16 cellular contexts compared by ENCODE assay signal in the genomic region with DNA sequence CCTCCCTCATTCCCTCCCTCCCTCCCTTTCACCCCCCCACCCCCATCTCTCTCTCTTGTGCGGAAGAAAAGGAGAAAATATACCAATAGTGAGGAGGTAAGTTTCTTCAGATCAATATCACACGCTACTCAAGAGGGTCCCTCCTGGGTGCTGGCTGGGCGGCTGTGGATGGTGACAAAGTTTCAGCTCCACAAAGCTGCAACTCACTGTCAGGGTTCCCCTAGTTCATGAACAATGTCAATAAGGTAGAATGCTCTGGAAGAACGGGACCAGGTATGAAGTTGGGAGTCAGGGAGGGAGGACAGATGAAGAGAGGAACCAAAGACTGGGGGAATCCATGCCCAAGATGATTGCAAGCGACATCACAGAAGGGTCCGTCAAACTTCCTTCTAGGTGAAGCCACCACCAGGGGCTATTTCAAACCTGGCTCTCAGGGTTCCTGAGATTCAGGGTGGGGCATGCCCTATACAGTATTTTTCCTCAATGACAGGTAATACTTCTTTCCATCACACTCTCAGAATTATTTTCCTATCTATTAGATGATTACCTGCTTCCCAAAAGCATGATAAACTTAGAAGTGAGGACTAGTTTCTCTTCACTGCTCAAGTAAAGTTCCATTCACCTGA. TPM values are rescaled to one million over a fixed set of nuclear protein-coding genes. Genes with fewer than 3 reads are reported as not detected.
DNase-seq lines count a peak whose midpoint lies in the region; ATAC-seq and TF ChIP-seq lines count a peak whose summit lies in the region.
"Had no signal": no experiment of that assay in that cellular context is flagged by ENCODE, and none has a peak within 500 bp of the region (broad histone marks: within the 10 kb centered on the region; RNA-seq: fewer than 3 reads in every experiment).

No MANE protein-coding gene starts in this region.

- H3K4me1 ChIP-seq in effector memory CD4-positive, alpha-beta T cell (ENCODE audit: control insufficient read depth, insufficient read depth, low read length, poor library complexity, severe bottlenecking) = no peaks in the 10 kb centered on the region

- no peaks in the 10 kb centered on the region for H3K27me3 ChIP-seq in effector memory CD4-positive, alpha-beta T cell (replicated peaks; ENCODE audit: control insufficient read depth, insufficient read depth, low read length, poor library complexity, severe bottlenecking)

- H3K9me3 Mint-ChIP-seq in natural killer cell (no peaks in the 10 kb centered on the region), osteocyte (ENCODE audit: unreplicated experiment) (no peaks in the 10 kb centered on the region)
- H3K9me3 Mint-ChIP-seq in natural killer cell treated with Interleukin-12 subunit alpha and Interleukin-12 subunit beta and Interleukin-15 and Interleukin-18, amount 100 ng/mL, for 72 hours = no peaks in the 10 kb centered on the region
- peaks cover 0 to 2% of the 10 kb centered on the region in 2 donors for H3K9me3 Mint-ChIP-seq in effector memory CD8-positive, alpha-beta T cell
- H3K9me3 Mint-ChIP-seq in activated naive CD8-positive, alpha-beta T cell treated with anti-CD3 and anti-CD28 coated beads for 36 hours = no peaks in the 10 kb centered on the region
- H3K9me3 Mint-ChIP-seq: dendritic cell treated with granulocyte-macrophage colony-stimulating factor and Interleukin-4, amounts not matched to agents 40 ng/mL and 50 ng/mL, for 4 days had no signal

- ATAC-seq in natural killer cell = no peak
- no peak for ATAC-seq in natural killer cell treated with Interleukin-12 subunit alpha and Interleukin-12 subunit beta and Interleukin-15 and Interleukin-18, amount 100 ng/mL, for 72 hours
- no peak for ATAC-seq in effector memory CD8-positive, alpha-beta T cell (replicated peaks)

- H3K9me3 ChIP-seq in effector memory CD4-positive, alpha-beta T cell (ENCODE audit: control insufficient read depth, low read length) = no peaks in the 10 kb centered on the region

- DNase-seq in natural killer cell (no peak), fibroblast of mammary gland (ENCODE audit: low read depth) (no peak), osteocyte (ENCODE audit: extremely low spot score, unreplicated experiment) (no peak), NCI-H1930 (lab: John Stamatoyannopoulos, UW) (no peak)
- no peak for DNase-seq in natural killer cell treated with Interleukin-12 subunit alpha and Interleukin-12 subunit beta and Interleukin-15 and Interleukin-18, amount 100 ng/mL, for 72 hours (ENCODE audit: low spot score)
- DNase-seq in effector memory CD8-positive, alpha-beta T cell = no peak
- no peak for DNase-seq in effector memory CD4-positive, alpha-beta T cell
- DNase-seq in activated naive CD8-positive, alpha-beta T cell treated with anti-CD3 and anti-CD28 coated beads for 36 hours = no peak
- DNase-seq: activated CD4-positive, alpha-beta T cell treated with anti-CD3 and anti-CD28 coated beads for 4 hours; DMS79; HFFc6; NCI-H187 treated with DMSO at 0.1 percent for 48 hours; NK-92 treated with Interleukin-12 subunit alpha and Interleukin-12 subunit beta, amount 100 ng/mL, for 24 hours; stimulated activated naive CD4-positive, alpha-beta T cell treated with Interleukin-2 at 50 U/mL for 16 hours; SW 1271 had no signal

- TF ChIP-seq CTCF in natural killer cell (IDR thresholded peaks at IDR 0.05) = no peak
- TF ChIP-seq CTCF in fibroblast of mammary gland (conservative IDR thresholded peaks at IDR 0.05; ENCODE audit: control insufficient read depth, insufficient read depth, low read depth, low read length) = no peak
- TF ChIP-seq CTCF in osteocyte (IDR thresholded peaks at IDR 0.05) = no peak

- H3K36me3 Mint-ChIP-seq in natural killer cell (no peaks in the 10 kb centered on the region), osteocyte (ENCODE audit: unreplicated experiment) (peaks cover 8% of the 10 kb centered on the region)
- H3K36me3 Mint-ChIP-seq in natural killer cell treated with Interleukin-12 subunit alpha and Interleukin-12 subunit beta and Interleukin-15 and Interleukin-18, amount 100 ng/mL, for 72 hours = no peaks in the 10 kb centered on the region
- H3K36me3 Mint-ChIP-seq in effector memory CD8-positive, alpha-beta T cell (ENCODE audit: insufficient read depth) = no peaks in the 10 kb centered on the region
- no peaks in the 10 kb centered on the region for H3K36me3 Mint-ChIP-seq in activated naive CD8-positive, alpha-beta T cell treated with anti-CD3 and anti-CD28 coated beads for 36 hours

- peak overlapping the region; percentile 5 for H3K4me3 ChIP-seq in fibroblast of mammary gland (ENCODE audit: control insufficient read depth, low read depth, low read length)
- H3K4me3 ChIP-seq in effector memory CD4-positive, alpha-beta T cell (ENCODE audit: insufficient read depth, low read depth, low read length, poor library complexity, severe bottlenecking) = no peak overlapping the region

- H3K4me3 Mint-ChIP-seq in natural killer cell (peak overlapping the region; percentile 21), osteocyte (ENCODE audit: unreplicated experiment) (peak overlapping the region; percentile 95)
- no peak overlapping the region for H3K4me3 Mint-ChIP-seq in natural killer cell treated with Interleukin-12 subunit alpha and Interleukin-12 subunit beta and Interleukin-15 and Interleukin-18, amount 100 ng/mL, for 72 hours
- no peak overlapping the region for H3K4me3 Mint-ChIP-seq in effector memory CD8-positive, alpha-beta T cell
- H3K4me3 Mint-ChIP-seq in activated naive CD8-positive, alpha-beta T cell treated with anti-CD3 and anti-CD28 coated beads for 36 hours = no peak overlapping the region
- H3K4me3 Mint-ChIP-seq: dendritic cell treated with granulocyte-macrophage colony-stimulating factor and Interleukin-4, amounts not matched to agents 40 ng/mL and 50 ng/mL, for 4 days; HFFc6 had no signal

- H3K27ac Mint-ChIP-seq in natural killer cell = no peak overlapping the region
- no peak overlapping the region for H3K27ac Mint-ChIP-seq in natural killer cell treated with Interleukin-12 subunit alpha and Interleukin-12 subunit beta and Interleukin-15 and Interleukin-18, amount 100 ng/mL, for 72 hours
- H3K27ac Mint-ChIP-seq in osteocyte (ENCODE audit: unreplicated experiment) = peak overlapping the region; percentile 96
- no peak overlapping the region for H3K27ac Mint-ChIP-seq in effector memory CD8-positive, alpha-beta T cell
- H3K27ac Mint-ChIP-seq in activated naive CD8-positive, alpha-beta T cell treated with anti-CD3 and anti-CD28 coated beads for 36 hours = no peak overlapping the region
- H3K27ac Mint-ChIP-seq: dendritic cell treated with granulocyte-macrophage colony-stimulating factor and Interleukin-4, amounts not matched to agents 40 ng/mL and 50 ng/mL, for 4 days; HFFc6 had no signal

- H3K27me3 Mint-ChIP-seq in natural killer cell (ENCODE audit: low read depth in 2 of 2) (peaks cover 23 to 31% of the 10 kb centered on the region in 2 donors), osteocyte (ENCODE audit: unreplicated experiment) (no peaks in the 10 kb centered on the region)
- peaks cover 14 to 42% of the 10 kb centered on the region in 2 donors for H3K27me3 Mint-ChIP-seq in natural killer cell treated with Interleukin-12 subunit alpha and Interleukin-12 subunit beta and Interleukin-15 and Interleukin-18, amount 100 ng/mL, for 72 hours
- peaks cover 9 to 21% of the 10 kb centered on the region in 2 donors for H3K27me3 Mint-ChIP-seq in effector memory CD8-positive, alpha-beta T cell
- peaks cover 34% of the 10 kb centered on the region for H3K27me3 Mint-ChIP-seq in activated naive CD8-positive, alpha-beta T cell treated with anti-CD3 and anti-CD28 coated beads for 36 hours

- intact Hi-C loops in natural killer cell (cut with micrococcal nuclease) = no loop called here

- H3K4me1 Mint-ChIP-seq in natural killer cell = no peaks in the 10 kb centered on the region
- no peaks in the 10 kb centered on the region for H3K4me1 Mint-ChIP-seq in natural killer cell treated with Interleukin-12 subunit alpha and Interleukin-12 subunit beta and Interleukin-15 and Interleukin-18, amount 100 ng/mL, for 72 hours (ENCODE audit: low read depth in 2 of 2)
- H3K4me1 Mint-ChIP-seq in osteocyte (ENCODE audit: unreplicated experiment) = peaks cover 66% of the 10 kb centered on the region
- no peaks in the 10 kb centered on the region for H3K4me1 Mint-ChIP-seq in effector memory CD8-positive, alpha-beta T cell (ENCODE audit: low read depth in 2 of 2)
- no peaks in the 10 kb centered on the region for H3K4me1 Mint-ChIP-seq in activated naive CD8-positive, alpha-beta T cell treated with anti-CD3 and anti-CD28 coated beads for 36 hours

- no peak overlapping the region for H3K27ac ChIP-seq in effector memory CD4-positive, alpha-beta T cell (ENCODE audit: insufficient read depth, low read length, poor library complexity, severe bottlenecking)

- H3K36me3 ChIP-seq in effector memory CD4-positive, alpha-beta T cell (ENCODE audit: control insufficient read depth, insufficient read depth, low read length) = no peaks in the 10 kb centered on the region

RNA-seq across cellular contexts. Expression of a gene that starts 1.4 kb away (rescaled TPM):
- not detected for total RNA-seq in natural killer cell
- under 1 TPM; 0.12 to 0.39 TPM for total RNA-seq in natural killer cell treated with Interleukin-12 subunit alpha and Interleukin-12 subunit beta and Interleukin-15 and Interleukin-18, amount 100 ng/mL, for 72 hours
- total RNA-seq in osteocyte = 187 and 193 TPM in 2 replicates
- not detected for total RNA-seq in activated naive CD8-positive, alpha-beta T cell treated with anti-CD3 and anti-CD28 coated beads for 36 hours

Comparison
In these comparisons a context has a peak if more than half of its experiments do, and no peak if none do; other contexts are left out.
1. H3K4me3 Mint-ChIP-seq: peak in natural killer cell (single experiment) and osteocyte (single experiment); none in natural killer cell treated with Interleukin-12 subunit alpha and Interleukin-12 subunit beta and Interleukin-15 and Interleukin-18, amount 100 ng/mL, for 72 hours (single experiment), effector memory CD8-positive, alpha-beta T cell (0 of 2) and activated naive CD8-positive, alpha-beta T cell treated with anti-CD3 and anti-CD28 coated beads for 36 hours (single experiment).
2. RNA of a gene that starts 1.4 kb away (total RNA-seq): 187 to 193 TPM in osteocyte; 0.12 to 0.39 TPM in natural killer cell treated with Interleukin-12 subunit alpha and Interleukin-12 subunit beta and Interleukin-15 and Interleukin-18, amount 100 ng/mL, for 72 hours, not detected in natural killer cell and not detected in activated naive CD8-positive, alpha-beta T cell treated with anti-CD3 and anti-CD28 coated beads for 36 hours; every median in the first group is over 100 times any median in the second.